14 cellular contexts compared by ENCODE assay signal in genomic region chr5:56183507-56183906, GRCh38. TPM values are rescaled to one million over a fixed set of nuclear protein-coding genes. Genes with fewer than 3 reads are reported as not detected.
DNase-seq lines count a peak whose midpoint lies in the region; ATAC-seq and TF ChIP-seq lines count a peak whose summit lies in the region.
"Had no signal": no experiment of that assay in that cellular context is flagged by ENCODE, and none has a peak within 500 bp of the region (broad histone marks: within the 10 kb centered on the region; RNA-seq: fewer than 3 reads in every experiment).

No MANE protein-coding gene starts in this region.

- H3K36me3 ChIP-seq in Caco-2 (ENCODE audit: control insufficient read depth, insufficient read depth, low read length) = no peaks in the 10 kb centered on the region
- H3K36me3 ChIP-seq: ascending aorta had no signal

- H3K4me3 ChIP-seq in HFF-Myc (replicated peaks; ENCODE audit: low read depth, low read length) (no peak overlapping the region), Caco-2 (ENCODE audit: low read depth, low read length) (no peak overlapping the region)
- H3K4me3 ChIP-seq: ascending aorta had no signal

- no peaks in the 10 kb centered on the region for H3K27me3 Mint-ChIP-seq in Caco-2 (ENCODE audit: insufficient read depth, unreplicated experiment)
- H3K27me3 Mint-ChIP-seq: activated CD4-positive, alpha-beta T cell treated with anti-CD3 and anti-CD28 coated beads, Interleukin-2, amount 10 ng/mL, durations not matched to agents 7 days and 5 days; naive B cell had no signal

- CTCF ChIA-PET in Caco-2 (lab: Charles Lee) = no interaction called here

- no peaks in the 10 kb centered on the region for H3K9me3 ChIP-seq in Caco-2
- H3K9me3 ChIP-seq: ascending aorta had no signal

- intact Hi-C loops in Caco-2 (cut with micrococcal nuclease; ENCODE audit: unreplicated experiment) = no loop called here

- TF ChIP-seq CTCF in AG09319 (IDR thresholded peaks at IDR 0.05; ENCODE audit: low read depth, low read length) (no peak), HFF-Myc (IDR thresholded peaks at IDR 0.05; ENCODE audit: low read depth, low read length, missing control alignments) (no peak), Caco-2 (IDR thresholded peaks at IDR 0.05; ENCODE audit: insufficient read depth in 1 of 2, low read depth in 1 of 2, low read length in 1 of 2, severe bottlenecking in 1 of 2, unreplicated experiment in 1 of 2) (no peak)

- DNase-seq in AG09319 (ENCODE audit: extremely low read depth, low read depth) (peak; percentile 59), HFF-Myc (ENCODE audit: extremely low read depth, low read depth) (peak; percentile 56), amniotic epithelial cell (ENCODE audit: low read depth) (peak; percentile 93), kidney glomerular epithelial cell (lab: John Stamatoyannopoulos, UW) (peak; percentile 99), Caco-2 (no peak)
- DNase-seq: activated CD4-positive, alpha-beta T cell treated with anti-CD3 and anti-CD28 coated beads, Interleukin-2, amount 10 ng/mL, durations not matched to agents 7 days and 5 days; DMS153; hypothalamus; naive B cell; NCI-H1092 had no signal

- H3K4me3 Mint-ChIP-seq in Caco-2 (ENCODE audit: unreplicated experiment) = no peak overlapping the region
- H3K4me3 Mint-ChIP-seq: activated CD4-positive, alpha-beta T cell treated with anti-CD3 and anti-CD28 coated beads, Interleukin-2, amount 10 ng/mL, durations not matched to agents 7 days and 5 days; naive B cell had no signal

- BruUV-seq in Caco-2 (replicated peaks; lab: Mats Ljungman, UMichigan) = no TSS peak

- no peaks in the 10 kb centered on the region for H3K36me3 Mint-ChIP-seq in Caco-2 (ENCODE audit: insufficient read depth, unreplicated experiment)
- H3K36me3 Mint-ChIP-seq: naive B cell had no signal

- POLR2A ChIA-PET in Caco-2 (lab: Charles Lee) = no interaction called here

- no peaks in the 10 kb centered on the region for H3K9me3 Mint-ChIP-seq in Caco-2 (ENCODE audit: unreplicated experiment)
- H3K9me3 Mint-ChIP-seq: activated CD4-positive, alpha-beta T cell treated with anti-CD3 and anti-CD28 coated beads, Interleukin-2, amount 10 ng/mL, durations not matched to agents 7 days and 5 days; naive B cell had no signal

- ATAC-seq in GM21515 (IDR thresholded peaks at IDR 0.05; ENCODE audit: unreplicated experiment) (no peak), GM21360 (IDR thresholded peaks at IDR 0.05; ENCODE audit: unreplicated experiment) (no peak), GM21526 (IDR thresholded peaks at IDR 0.05; ENCODE audit: low FRiP score, unreplicated experiment) (no peak)

- H3K27ac Mint-ChIP-seq in Caco-2 (ENCODE audit: unreplicated experiment) = no peak overlapping the region
- H3K27ac Mint-ChIP-seq: activated CD4-positive, alpha-beta T cell treated with anti-CD3 and anti-CD28 coated beads, Interleukin-2, amount 10 ng/mL, durations not matched to agents 7 days and 5 days; naive B cell had no signal

- no peaks in the 10 kb centered on the region for H3K27me3 ChIP-seq in Caco-2 (replicated peaks; ENCODE audit: control insufficient read depth, insufficient read depth, low read length)
- H3K27me3 ChIP-seq: ascending aorta had no signal

- H3K4me1 ChIP-seq in Caco-2 = no peaks in the 10 kb centered on the region
- H3K4me1 ChIP-seq: ascending aorta had no signal

- H3K4me1 Mint-ChIP-seq in Caco-2 (ENCODE audit: low read depth, unreplicated experiment) = no peaks in the 10 kb centered on the region
- H3K4me1 Mint-ChIP-seq: activated CD4-positive, alpha-beta T cell treated with anti-CD3 and anti-CD28 coated beads, Interleukin-2, amount 10 ng/mL, durations not matched to agents 7 days and 5 days; naive B cell had no signal

RNA-seq across cellular contexts. Expression of gene ANKRD55, which starts 49.6 kb away (rescaled TPM):
- total RNA-seq in Caco-2 (2022) = 0.27 and 0.63 TPM in 2 replicates
- total RNA-seq: ascending aorta had no signal

Comparison
In these comparisons a context has a peak if more than half of its experiments do, and no peak if none do; other contexts are left out.
1. DNase-seq: peak in AG09319 (single experiment), HFF-Myc (single experiment), amniotic epithelial cell (single experiment) and kidney glomerular epithelial cell (single experiment); none in Caco-2 (0 of 2).